ENCODE assay signal across 8 cellular contexts in genomic region chr22:45504703-45505341, GRCh38. TPM values are rescaled to one million over a fixed set of nuclear protein-coding genes. Genes with fewer than 3 reads are reported as not detected.
DNase-seq lines count a peak whose midpoint lies in the region; ATAC-seq and TF ChIP-seq lines count a peak whose summit lies in the region.

No MANE protein-coding gene starts in this region.

- no peak overlapping the region for H3K27ac Mint-ChIP-seq in stimulated activated naive CD8-positive, alpha-beta T cell treated with anti-CD3 and anti-CD28 coated beads, Interleukin-15, amount 100 ng/mL, for 72 hours
- H3K27ac Mint-ChIP-seq in endodermal cell = peak overlapping the region; percentile 95
- H3K27ac Mint-ChIP-seq in activated naive CD8-positive, alpha-beta T cell treated with anti-CD3 and anti-CD28 coated beads, Interleukin-2, amount 50 U/mL, for 24 hours = no peak overlapping the region
- H3K27ac Mint-ChIP-seq in T-helper 2 cell treated with Interferon-gamma antibody and Interleukin-4, amounts not matched to agents 5 μg/mL and 100 μg/mL, for 36 hours = no peak overlapping the region

- H3K36me3 ChIP-seq in endodermal cell (ENCODE audit: control insufficient read depth, insufficient read depth, low read length) (peaks cover 24% of the 10 kb centered on the region), mesodermal cell (ENCODE audit: control insufficient read depth, insufficient read depth, low read length) (peaks cover 20% of the 10 kb centered on the region)

- no peaks in the 10 kb centered on the region for H3K27me3 ChIP-seq in endodermal cell (ENCODE audit: control insufficient read depth, insufficient read depth, low read length, poor library complexity, severe bottlenecking)

- H3K27ac ChIP-seq in endodermal cell (ENCODE audit: low read depth, low read length) = peak overlapping the region; percentile 85
- peak overlapping the region; percentile 86 for H3K27ac ChIP-seq in mesodermal cell (ENCODE audit: low read depth, low read length, severe bottlenecking)

- no peak for TF ChIP-seq CTCF in endodermal cell (conservative IDR thresholded peaks at IDR 0.05)

- H3K27me3 Mint-ChIP-seq in stimulated activated naive CD8-positive, alpha-beta T cell treated with anti-CD3 and anti-CD28 coated beads, Interleukin-15, amount 100 ng/mL, for 72 hours = peaks cover 79% of the 10 kb centered on the region
- peaks cover 5% of the 10 kb centered on the region for H3K27me3 Mint-ChIP-seq in endodermal cell (ENCODE audit: insufficient read depth)
- peaks cover 49% of the 10 kb centered on the region for H3K27me3 Mint-ChIP-seq in activated naive CD8-positive, alpha-beta T cell treated with anti-CD3 and anti-CD28 coated beads, Interleukin-2, amount 50 U/mL, for 24 hours
- H3K27me3 Mint-ChIP-seq in T-helper 2 cell treated with Interferon-gamma antibody and Interleukin-4, amounts not matched to agents 5 μg/mL and 100 μg/mL, for 36 hours (ENCODE audit: low read depth) = peaks cover 35% of the 10 kb centered on the region

- no peaks in the 10 kb centered on the region for H3K9me3 ChIP-seq in endodermal cell (ENCODE audit: control insufficient read depth, low read length)
- H3K9me3 ChIP-seq in mesodermal cell (ENCODE audit: control insufficient read depth, low read length) = no peaks in the 10 kb centered on the region

- no peaks in the 10 kb centered on the region for H3K9me3 Mint-ChIP-seq in stimulated activated naive CD8-positive, alpha-beta T cell treated with anti-CD3 and anti-CD28 coated beads, Interleukin-15, amount 100 ng/mL, for 72 hours
- no peaks in the 10 kb centered on the region for H3K9me3 Mint-ChIP-seq in endodermal cell
- no peaks in the 10 kb centered on the region for H3K9me3 Mint-ChIP-seq in activated naive CD8-positive, alpha-beta T cell treated with anti-CD3 and anti-CD28 coated beads, Interleukin-2, amount 50 U/mL, for 24 hours
- H3K9me3 Mint-ChIP-seq in T-helper 2 cell treated with Interferon-gamma antibody and Interleukin-4, amounts not matched to agents 5 μg/mL and 100 μg/mL, for 36 hours = no peaks in the 10 kb centered on the region

- peak; percentile 70 for ATAC-seq in stimulated activated naive CD8-positive, alpha-beta T cell treated with anti-CD3 and anti-CD28 coated beads, Interleukin-15, amount 100 ng/mL, for 72 hours
- ATAC-seq in stimulated activated naive CD8-positive, alpha-beta T cell treated with anti-CD3 and anti-CD28 coated beads, Interleukin-15, Interleukin-2, amounts not matched to agents 100 U/mL and 50 U/mL, for 24 hours = no peak
- no peak for ATAC-seq in GM19328 (IDR thresholded peaks at IDR 0.05; ENCODE audit: unreplicated experiment)
- ATAC-seq in activated naive CD8-positive, alpha-beta T cell treated with anti-CD3 and anti-CD28 coated beads, Interleukin-2, amount 50 U/mL, for 24 hours = no peak

- H3K9ac ChIP-seq in endodermal cell (ENCODE audit: extremely low read depth, low read length, poor library complexity, severe bottlenecking) = peak overlapping the region; percentile 71

- H3K4me1 ChIP-seq in endodermal cell (ENCODE audit: control insufficient read depth, insufficient read depth, low read length) = peaks cover 3% of the 10 kb centered on the region
- H3K4me1 ChIP-seq in mesodermal cell (ENCODE audit: control insufficient read depth, insufficient read depth, low read length, poor library complexity, severe bottlenecking) = peaks cover 24% of the 10 kb centered on the region

- H3K36me3 Mint-ChIP-seq in endodermal cell (ENCODE audit: low read depth) = peaks cover 9% of the 10 kb centered on the region
- no peaks in the 10 kb centered on the region for H3K36me3 Mint-ChIP-seq in activated naive CD8-positive, alpha-beta T cell treated with anti-CD3 and anti-CD28 coated beads, Interleukin-2, amount 50 U/mL, for 24 hours (ENCODE audit: low read depth)
- H3K36me3 Mint-ChIP-seq in T-helper 2 cell treated with Interferon-gamma antibody and Interleukin-4, amounts not matched to agents 5 μg/mL and 100 μg/mL, for 36 hours (ENCODE audit: low read depth) = no peaks in the 10 kb centered on the region

- no peak for DNase-seq in stimulated activated naive CD8-positive, alpha-beta T cell treated with anti-CD3 and anti-CD28 coated beads, Interleukin-15, amount 100 ng/mL, for 72 hours
- no peak for DNase-seq in stimulated activated naive CD8-positive, alpha-beta T cell treated with anti-CD3 and anti-CD28 coated beads, Interleukin-15, Interleukin-2, amounts not matched to agents 100 U/mL and 50 U/mL, for 24 hours
- DNase-seq in endodermal cell (peak; percentile 77), GDM1 (lab: John Stamatoyannopoulos, UW) (no peak)
- DNase-seq in activated naive CD8-positive, alpha-beta T cell treated with anti-CD3 and anti-CD28 coated beads, Interleukin-2, amount 50 U/mL, for 24 hours = no peak
- no peak for DNase-seq in T-helper 2 cell treated with Interferon-gamma antibody and Interleukin-4, amounts not matched to agents 5 μg/mL and 100 μg/mL, for 36 hours (ENCODE audit: low spot score)

- peaks cover 29% of the 10 kb centered on the region for H3K4me1 Mint-ChIP-seq in stimulated activated naive CD8-positive, alpha-beta T cell treated with anti-CD3 and anti-CD28 coated beads, Interleukin-15, amount 100 ng/mL, for 72 hours
- peaks cover 30% of the 10 kb centered on the region for H3K4me1 Mint-ChIP-seq in endodermal cell
- H3K4me1 Mint-ChIP-seq in activated naive CD8-positive, alpha-beta T cell treated with anti-CD3 and anti-CD28 coated beads, Interleukin-2, amount 50 U/mL, for 24 hours = peaks cover 8% of the 10 kb centered on the region
- H3K4me1 Mint-ChIP-seq in T-helper 2 cell treated with Interferon-gamma antibody and Interleukin-4, amounts not matched to agents 5 μg/mL and 100 μg/mL, for 36 hours (ENCODE audit: low read depth) = no peaks in the 10 kb centered on the region

- H3K4me3 ChIP-seq in endodermal cell (ENCODE audit: low read length) (peak overlapping the region; percentile 96), mesodermal cell (ENCODE audit: extremely low read depth, insufficient read depth, low read length, poor library complexity, severe bottlenecking) (peak overlapping the region; percentile 80)

- WGBS in endodermal cell (ENCODE audit: insufficient coverage in 1 of 2, insufficient read length in 1 of 2), 2 experiments = 2% methylated on average over 7 to 18 of the region's 18 CpGs
- 1 to 2% methylated on average over 12 to 16 of the region's 18 CpGs for WGBS in mesodermal cell (ENCODE audit: insufficient coverage in 2 of 2), 2 experiments

- H3K4me3 Mint-ChIP-seq in stimulated activated naive CD8-positive, alpha-beta T cell treated with anti-CD3 and anti-CD28 coated beads, Interleukin-15, amount 100 ng/mL, for 72 hours = peak overlapping the region in 1 of 2 donors; percentile 49
- H3K4me3 Mint-ChIP-seq in endodermal cell = peak overlapping the region; percentile 83
- no peak overlapping the region for H3K4me3 Mint-ChIP-seq in activated naive CD8-positive, alpha-beta T cell treated with anti-CD3 and anti-CD28 coated beads, Interleukin-2, amount 50 U/mL, for 24 hours
- H3K4me3 Mint-ChIP-seq in T-helper 2 cell treated with Interferon-gamma antibody and Interleukin-4, amounts not matched to agents 5 μg/mL and 100 μg/mL, for 36 hours = no peak overlapping the region

RNA-seq across cellular contexts. Expression of gene FBLN1, which starts 2.1 kb away (rescaled TPM):
- total RNA-seq in endodermal cell = 100 to 1,000 TPM; 226 to 305 TPM
- polyA plus RNA-seq in endodermal cell (2013, experiment 1 of 2) = 268 TPM
- 268 TPM for polyA plus RNA-seq in endodermal cell (2013, experiment 2 of 2)
- polyA plus RNA-seq in mesodermal cell (2013, experiment 1 of 2) = 489 TPM
- 428 TPM for polyA plus RNA-seq in mesodermal cell (2013, experiment 2 of 2)
